26 cellular contexts compared by ENCODE assay signal in the genomic region with DNA sequence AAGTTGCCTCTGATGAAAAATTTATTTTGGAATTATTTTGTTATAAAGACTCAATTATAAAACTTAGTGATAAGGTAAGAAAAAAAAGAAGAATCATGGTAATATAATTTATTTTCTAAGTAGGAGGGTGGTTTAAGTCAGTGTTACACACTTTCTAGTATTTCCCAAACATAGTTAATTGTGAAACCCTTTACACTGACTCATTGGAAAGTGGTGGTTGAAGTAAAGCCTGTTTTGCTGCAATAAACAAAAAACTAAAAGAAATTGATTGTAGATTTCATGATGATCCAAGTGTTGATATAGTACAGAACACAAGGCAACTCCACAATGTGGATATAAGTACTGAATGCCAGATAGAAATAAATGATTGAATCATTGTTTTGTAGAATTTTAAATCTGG.
"Had no signal": no experiment of that assay in that cellular context is flagged by ENCODE, and none has a peak within 500 bp of the region (broad histone marks: within the 10 kb centered on the region; RNA-seq: fewer than 3 reads in every experiment).

No MANE protein-coding gene starts in this region.

- H3K27ac ChIP-seq: adrenal gland, ascending aorta, esophagus muscularis mucosa, foreskin keratinocyte, heart right ventricle, lower lobe of right lung, right lobe of liver, upper lobe of left lung, vagina, WERI-Rb-1 had no signal

- H3K27me3 ChIP-seq: adrenal gland, ascending aorta, esophagus muscularis mucosa, foreskin keratinocyte, heart right ventricle, right lobe of liver, upper lobe of left lung, vagina had no signal

- H3K36me3 ChIP-seq: adrenal gland, ascending aorta, esophagus muscularis mucosa, heart right ventricle, lower lobe of right lung, right lobe of liver, upper lobe of left lung, vagina, WERI-Rb-1 had no signal

- H3K4me1 ChIP-seq: adrenal gland, ascending aorta, esophagus muscularis mucosa, foreskin keratinocyte, heart right ventricle, lower lobe of right lung, right lobe of liver, upper lobe of left lung, vagina had no signal

- H3K9me3 ChIP-seq: adrenal gland, ascending aorta, esophagus muscularis mucosa, lower lobe of right lung, right lobe of liver, upper lobe of left lung, vagina had no signal

- H3K4me3 ChIP-seq: adrenal gland, ascending aorta, esophagus muscularis mucosa, heart right ventricle, lower lobe of right lung, right lobe of liver, upper lobe of left lung, vagina had no signal

- DNase-seq: activated CD4-positive, alpha-beta T cell treated with anti-CD3 and anti-CD28 coated beads for 48 hours; activated CD4-positive, alpha-beta T cell treated with anti-CD3 and anti-CD28 coated beads, Interleukin-2, amount 50 U/mL, for 48 hours; activated CD8-positive, alpha-beta memory T cell treated with anti-CD3 and anti-CD28 coated beads for 24 hours; activated effector memory CD4-positive, alpha-beta T cell treated with Interleukin-2 at 50 U/mL for 16 hours; activated naive CD4-positive, alpha-beta T cell treated with Interleukin-2 at 50 U/mL for 16 hours; adrenal gland; cortex of kidney; effector memory CD8-positive, alpha-beta T cell; heart right ventricle; kidney glomerular epithelial cell; lower lobe of right lung; right lobe of liver; small intestine; stimulated activated CD4-positive, alpha-beta T cell treated with anti-CD3 and anti-CD28 coated beads, Interleukin-1b, Interleukin-23, amount 100 ng/mL, for 48 hours; stimulated activated CD4-positive, alpha-beta T cell treated with anti-CD3 and anti-CD28 coated beads, Interleukin-4, amount 100 ng/mL, for 4 hours; stimulated activated CD8-positive, alpha-beta memory T cell treated with anti-CD3 and anti-CD28 coated beads, Interleukin-4, amount 100 ng/mL, for 48 hours; stimulated activated naive CD8-positive, alpha-beta T cell treated with anti-CD3 and anti-CD28 coated beads, Interleukin-15, amount 100 ng/mL, for 72 hours; substantia nigra; T-helper 17 cell; T1000; upper lobe of left lung; WERI-Rb-1 had no signal
